ENCODE assay signal across 8 cellular contexts in the genomic region with DNA sequence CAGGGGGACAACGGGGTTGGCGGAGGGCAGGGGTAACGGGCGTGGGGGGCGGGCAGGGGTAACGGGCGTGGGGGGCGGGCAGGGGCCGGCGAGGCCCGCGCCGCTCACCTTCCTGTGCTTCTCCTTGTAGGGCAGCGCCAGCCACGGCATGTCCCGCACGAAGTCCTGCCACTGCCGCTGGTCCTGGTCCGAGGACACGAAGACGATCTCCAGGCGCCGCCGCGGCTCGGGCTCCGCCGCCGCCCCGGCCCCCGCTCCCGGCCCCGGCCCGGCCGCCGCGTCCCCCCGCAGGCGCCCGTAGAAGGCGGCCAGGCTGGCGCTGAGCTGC. TPM values are rescaled to one million over a fixed set of nuclear protein-coding genes. Genes with fewer than 3 reads are reported as not detected.
A peak's percentile ranks its signal among the peaks of the same experiment; 100 is the strongest.
DNase-seq lines count a peak whose midpoint lies in the region; ATAC-seq and TF ChIP-seq lines count a peak whose summit lies in the region.

No MANE protein-coding gene starts in this region.

- no peak for ATAC-seq in HG03354 (IDR thresholded peaks at IDR 0.05; ENCODE audit: poor library complexity, severe bottlenecking, unreplicated experiment)
- no peak for ATAC-seq in GM18498 (IDR thresholded peaks at IDR 0.05; ENCODE audit: unreplicated experiment)

- H3K27ac ChIP-seq in GM23248 (peak overlapping the region; percentile 55; the same call in 1 of the 2 replicates), cardiac muscle cell (peak overlapping the region; percentile 90), smooth muscle cell (ENCODE audit: low read depth) (no peak overlapping the region)

- H4K20me1 ChIP-seq in GM23248 (ENCODE audit: insufficient read depth): peaks cover 4% of the 10 kb centered on the region; the same call in 1 of the 2 replicates
- H4K20me1 ChIP-seq in smooth muscle cell (ENCODE audit: low read depth): peaks cover 43% of the 10 kb centered on the region

- H3K36me3 ChIP-seq in GM23248 (ENCODE audit: low read depth): no peaks in the 10 kb centered on the region
- no peaks in the 10 kb centered on the region for H3K36me3 ChIP-seq in cardiac muscle cell
- H3K36me3 ChIP-seq in smooth muscle cell (ENCODE audit: low read depth): no peaks in the 10 kb centered on the region

- H2AFZ ChIP-seq in GM23248 (0 out of 2 replicates have a peak overlapping the region, but pooled peaks have one; percentile 60), smooth muscle cell (ENCODE audit: low read depth) (no peak overlapping the region)

- peaks cover 27% of the 10 kb centered on the region for H3F3A ChIP-seq in GM23248 (ENCODE audit: insufficient read depth)
- peaks cover 4% of the 10 kb centered on the region for H3F3A ChIP-seq in smooth muscle cell (ENCODE audit: low read depth)

- in situ Hi-C loops in GM23248 (cut with MboI): no loop called here

- H3K4me3 Mint-ChIP-seq in T-helper 2 cell treated with Interferon-gamma antibody and Interleukin-4, amounts not matched to agents 5 μg/mL and 100 μg/mL, for 36 hours: no peak overlapping the region

- H3K4me1 ChIP-seq in GM23248 (ENCODE audit: insufficient read depth) (peaks cover 30% of the 10 kb centered on the region), cardiac muscle cell (ENCODE audit: low read depth) (peaks cover 37% of the 10 kb centered on the region), smooth muscle cell (ENCODE audit: low read depth) (peaks cover 26% of the 10 kb centered on the region)

- H3K79me2 ChIP-seq in GM23248 (ENCODE audit: insufficient read depth) (peaks cover 41% of the 10 kb centered on the region), smooth muscle cell (ENCODE audit: low read depth) (peaks cover 47% of the 10 kb centered on the region)

- H3K9ac ChIP-seq in GM23248: peak overlapping the region; percentile 72
- H3K9ac ChIP-seq in smooth muscle cell (ENCODE audit: low read depth): no peak overlapping the region

- H3K27me3 ChIP-seq in GM23248 (replicated peaks; ENCODE audit: insufficient read depth): no peaks in the 10 kb centered on the region
- no peaks in the 10 kb centered on the region for H3K27me3 ChIP-seq in cardiac muscle cell
- H3K27me3 ChIP-seq in smooth muscle cell (ENCODE audit: low read depth): no peaks in the 10 kb centered on the region

- H3K9me3 Mint-ChIP-seq in T-helper 2 cell treated with Interferon-gamma antibody and Interleukin-4, amounts not matched to agents 5 μg/mL and 100 μg/mL, for 36 hours: no peaks in the 10 kb centered on the region

- peaks cover 9% of the 10 kb centered on the region for H3K4me1 Mint-ChIP-seq in T-helper 2 cell treated with Interferon-gamma antibody and Interleukin-4, amounts not matched to agents 5 μg/mL and 100 μg/mL, for 36 hours (ENCODE audit: low read depth)

- no peaks in the 10 kb centered on the region for H3K36me3 Mint-ChIP-seq in T-helper 2 cell treated with Interferon-gamma antibody and Interleukin-4, amounts not matched to agents 5 μg/mL and 100 μg/mL, for 36 hours (ENCODE audit: low read depth)

- no peak for TF ChIP-seq CTCF in cardiac muscle cell (IDR thresholded peaks at IDR 0.05; ENCODE audit: low read depth, low read length)
- TF ChIP-seq CTCF in smooth muscle cell (IDR thresholded peaks at IDR 0.05; ENCODE audit: borderline replicate concordance, insufficient read depth, poor library complexity, severe bottlenecking): no peak

- H3K4me3 ChIP-seq in GM23248: peak overlapping the region; percentile 90
- H3K4me3 ChIP-seq in cardiac muscle cell: peak overlapping the region; percentile 93
- peak overlapping the region; percentile 93 for H3K4me3 ChIP-seq in smooth muscle cell

- no peaks in the 10 kb centered on the region for H3K9me3 ChIP-seq in GM23248 (ENCODE audit: low read depth)
- no peaks in the 10 kb centered on the region for H3K9me3 ChIP-seq in cardiac muscle cell (ENCODE audit: low read depth)
- H3K9me3 ChIP-seq in smooth muscle cell (replicated peaks; ENCODE audit: low read depth): no peaks in the 10 kb centered on the region

- no peaks in the 10 kb centered on the region for H3K9me2 ChIP-seq in GM23248 (ENCODE audit: insufficient read depth)

- no peak overlapping the region for H3K4me2 ChIP-seq in GM23248 (ENCODE audit: unreplicated experiment)
- peak overlapping the region; percentile 84 for H3K4me2 ChIP-seq in smooth muscle cell

- WGBS in GM23248 (ENCODE audit: low coverage in 1 of 2, low lambda C conversion rate in 2 of 2, missing lambda C conversion rate in 2 of 2), 2 experiments: 2% methylated on average over 36 of the region's 42 CpGs; no CpG with 5 or more reads in 1 of the 2 experiments
- WGBS in smooth muscle cell (ENCODE audit: low lambda C conversion rate): 0% methylated on average over 17 of the region's 42 CpGs

- no peak overlapping the region for H3K27ac Mint-ChIP-seq in T-helper 2 cell treated with Interferon-gamma antibody and Interleukin-4, amounts not matched to agents 5 μg/mL and 100 μg/mL, for 36 hours

- DNase-seq in GM23248 (no peak), RPMI7951 (ENCODE audit: low read depth) (peak; percentile 28), cardiac muscle cell (ENCODE audit: low read depth in 1 of 2, low spot score in 1 of 2) (no peak), smooth muscle cell (lab: John Stamatoyannopoulos, UW; ENCODE audit: unreplicated experiment) (no peak), NCI-H1694 (lab: John Stamatoyannopoulos, UW) (no peak)
- no peak for DNase-seq in T-helper 2 cell treated with Interferon-gamma antibody and Interleukin-4, amounts not matched to agents 5 μg/mL and 100 μg/mL, for 36 hours (ENCODE audit: low spot score)

- H3K27me3 Mint-ChIP-seq in T-helper 2 cell treated with Interferon-gamma antibody and Interleukin-4, amounts not matched to agents 5 μg/mL and 100 μg/mL, for 36 hours (ENCODE audit: low read depth): peaks cover 40% of the 10 kb centered on the region

RNA-seq across cellular contexts. Expression of gene NXN, which starts 0.4 kb away (rescaled TPM):
- total RNA-seq in GM23248 (2014; rRNA removed; shearing (Covaris generic)): 41.9 and 51.7 TPM in 2 replicates
- polyA plus RNA-seq in GM23248 (2016; fragmentation: Nextera tagmentation; extraction: Ambion mirVana) (8.0 and 10.7 TPM in 2 replicates), cardiac muscle cell (120 and 128 TPM in 2 replicates), smooth muscle cell (78.6 and 81.8 TPM in 2 replicates)
- total RNA-seq in RPMI7951 (2014; rRNA removed; shearing (Covaris generic)): 5.9 and 8.4 TPM in 2 replicates
- total RNA-seq in cardiac muscle cell (107 and 122 TPM in 2 replicates), smooth muscle cell (58.3 and 89.0 TPM in 2 replicates)

RNA-seq across cellular contexts. Expression of gene TIMM22, which starts 17.8 kb away (rescaled TPM):
- 19.2 and 23.0 TPM in 2 replicates for total RNA-seq in GM23248 (2014; rRNA removed; shearing (Covaris generic))
- polyA plus RNA-seq in GM23248 (2016; fragmentation: Nextera tagmentation; extraction: Ambion mirVana) (26.1 and 26.7 TPM in 2 replicates), cardiac muscle cell (33.1 and 34.7 TPM in 2 replicates), smooth muscle cell (24.0 and 27.9 TPM in 2 replicates)
- total RNA-seq in RPMI7951 (2014; rRNA removed; shearing (Covaris generic)): 13.6 and 16.4 TPM in 2 replicates
- total RNA-seq in cardiac muscle cell (26.8 and 28.4 TPM in 2 replicates), smooth muscle cell (13.7 and 18.4 TPM in 2 replicates)
